Comparison of ENCODE assay signal across 27 cellular contexts in the genomic region with DNA sequence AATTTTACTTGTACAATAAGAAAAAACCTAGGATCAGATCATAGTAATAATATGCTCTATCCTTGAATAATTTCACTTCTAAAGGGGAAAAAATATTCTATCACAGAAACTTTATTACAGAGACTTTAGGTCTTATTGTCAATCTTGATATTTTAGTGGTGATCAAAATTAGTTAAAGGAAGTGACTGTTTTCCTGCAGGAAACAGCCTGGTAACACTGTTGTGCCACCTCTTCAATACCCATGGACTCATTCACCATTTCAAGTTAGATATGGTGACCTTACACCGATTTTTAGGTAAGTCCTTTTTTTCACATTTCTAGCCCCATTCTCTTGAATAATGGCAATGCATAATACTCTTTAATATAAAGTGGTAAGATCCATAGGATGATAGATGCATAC.
A peak's percentile ranks its signal among the peaks of the same experiment; 100 is the strongest.
DNase-seq lines count a peak whose midpoint lies in the region; ATAC-seq, FAIRE-seq and TF ChIP-seq lines count a peak whose summit lies in the region.
"Had no signal": no experiment of that assay in that cellular context is flagged by ENCODE, and none has a peak within 500 bp of the region (broad histone marks: within the 10 kb centered on the region; RNA-seq: fewer than 3 reads in every experiment).

No MANE protein-coding gene starts in this region.

- POLR2A ChIA-PET in endothelial cell of umbilical vein (lab: Charles Lee), result no interaction called here

- ATAC-seq in aorta (ENCODE audit: low FRiP score), result no peak
- ATAC-seq: GM12878 had no signal

- H3K9me3 Mint-ChIP-seq in HFFc6, result no peaks in the 10 kb centered on the region
- H3K9me3 Mint-ChIP-seq: CD8-positive, alpha-beta memory T cell had no signal

- no peak overlapping the region for H2AFZ ChIP-seq in endothelial cell of umbilical vein (ENCODE audit: low read depth, low read length)

- no peaks in the 10 kb centered on the region for H3K79me2 ChIP-seq in endothelial cell of umbilical vein (ENCODE audit: control insufficient read depth, insufficient read depth, low read length)

- WGBS in aorta, 2 donors, result 86 to 90% methylated on average over 1 of the region's 1 CpG

- peak overlapping the region; percentile 29 for H3K4me2 ChIP-seq in BLaER1
- H3K4me2 ChIP-seq in BLaER1 treated with 17β-estradiol and CSF1 and Interleukin-3, amounts not matched to agents 10 nM and 100 nM, result peak overlapping the region in 7 of 11 experiments; percentile 1 to 56 (median 38); a peak in 7 of 22 replicates
- peak overlapping the region; percentile 74 for H3K4me2 ChIP-seq in endothelial cell of umbilical vein (ENCODE audit: insufficient read depth, low read length)

- CTCF ChIA-PET in endothelial cell of umbilical vein (lab: Charles Lee), result interaction anchor here (0.8 kb wide), 1 partner anchor 241 kb away, joined by 3 read pairs; no protein-coding TSS in a partner anchor

- no peaks in the 10 kb centered on the region for H3K9me1 ChIP-seq in endothelial cell of umbilical vein (replicated peaks; ENCODE audit: control insufficient read depth, extremely low read depth, insufficient read depth, low read length)

- no peak overlapping the region for H3K4me3 Mint-ChIP-seq in HFFc6
- H3K4me3 Mint-ChIP-seq: CD14-positive monocyte; CD4-positive, alpha-beta memory T cell; CD4-positive, CD25-positive, alpha-beta regulatory T cell; CD8-positive, alpha-beta memory T cell had no signal

- no peaks in the 10 kb centered on the region for H3K9me3 ChIP-seq in BLaER1
- H3K9me3 ChIP-seq in BLaER1 treated with 17β-estradiol and CSF1 and Interleukin-3, amounts not matched to agents 10 nM and 100 nM (replicated peaks in 1 of 11), result no peaks in the 10 kb centered on the region
- no peaks in the 10 kb centered on the region for H3K9me3 ChIP-seq in endothelial cell of umbilical vein (replicated peaks; ENCODE audit: control insufficient read depth, insufficient read depth, low read length)
- H3K9me3 ChIP-seq in aorta (ENCODE audit: control insufficient read depth, low read length), result no peaks in the 10 kb centered on the region
- H3K9me3 ChIP-seq: BE2C had no signal

- no TSS peak for BruUV-seq in endothelial cell of umbilical vein (replicated peaks; lab: Mats Ljungman, UMichigan)

- intact Hi-C loops in endothelial cell of umbilical vein (cut with micrococcal nuclease) (loop anchor here (1.0 kb wide), 3 partner anchors 84 to 114 kb away; no protein-coding TSS in a partner anchor), aorta (cut with DNase I) (no loop called here)

- dilution Hi-C loops in endothelial cell of umbilical vein (cut with MboI; ENCODE audit: extremely low pct_ligation_motif_present, low sequenced_read_pairs), result no loop called here

- H3K27ac ChIP-seq in BLaER1, result no peak overlapping the region
- no peak overlapping the region for H3K27ac ChIP-seq in BLaER1 treated with 17β-estradiol and CSF1 and Interleukin-3, amounts not matched to agents 10 nM and 100 nM
- H3K27ac ChIP-seq in endothelial cell of umbilical vein (ENCODE audit: insufficient read depth, low read depth, low read length), result peak overlapping the region; percentile 53
- H3K27ac ChIP-seq in aorta (ENCODE audit: low read depth in 1 of 2, low read length in 2 of 2), result no peak overlapping the region

- H3K27me3 ChIP-seq in BLaER1, result no peaks in the 10 kb centered on the region
- no peaks in the 10 kb centered on the region for H3K27me3 ChIP-seq in BLaER1 treated with 17β-estradiol and CSF1 and Interleukin-3, amounts not matched to agents 10 nM and 100 nM
- H3K27me3 ChIP-seq in endothelial cell of umbilical vein (ENCODE audit: control insufficient read depth in 2 of 2, insufficient read depth in 2 of 2, low read length in 2 of 2), result no peaks in the 10 kb centered on the region
- H3K27me3 ChIP-seq in aorta (ENCODE audit: control insufficient read depth in 1 of 2, insufficient read depth in 2 of 2, low read length in 1 of 2), result no peaks in the 10 kb centered on the region
- H3K27me3 ChIP-seq: BE2C had no signal

- no peaks in the 10 kb centered on the region for H3K36me3 ChIP-seq in BLaER1
- no peaks in the 10 kb centered on the region for H3K36me3 ChIP-seq in BLaER1 treated with 17β-estradiol and CSF1 and Interleukin-3, amounts not matched to agents 10 nM and 100 nM
- H3K36me3 ChIP-seq in endothelial cell of umbilical vein (ENCODE audit: control insufficient read depth in 2 of 2, extremely low read depth in 1 of 2, insufficient read depth in 2 of 2, low read length in 2 of 2), result peaks cover 20 to 22% of the 10 kb centered on the region in 2 experiments
- no peaks in the 10 kb centered on the region for H3K36me3 ChIP-seq in aorta (ENCODE audit: control insufficient read depth in 1 of 2, insufficient read depth in 2 of 2, low read length in 1 of 2)
- H3K36me3 ChIP-seq: BE2C had no signal

- peaks cover 8% of the 10 kb centered on the region for H3K4me1 ChIP-seq in BLaER1
- peaks cover 0 to 8% (median 5%) of the 10 kb centered on the region in 10 experiments; a peak in 7 of 20 replicates for H3K4me1 ChIP-seq in BLaER1 treated with 17β-estradiol and CSF1 and Interleukin-3, amounts not matched to agents 10 nM and 100 nM
- H3K4me1 ChIP-seq in endothelial cell of umbilical vein (ENCODE audit: control insufficient read depth, extremely low read depth, insufficient read depth, low read length), result peaks cover 18% of the 10 kb centered on the region
- H3K4me1 ChIP-seq in aorta (ENCODE audit: control insufficient read depth in 1 of 2, insufficient read depth in 2 of 2, low read length in 2 of 2), result no peaks in the 10 kb centered on the region

- TF ChIP-seq CTCF in endothelial cell of umbilical vein (IDR thresholded peaks at IDR 0.05; ENCODE audit: extremely low read depth in 1 of 2, insufficient read depth in 1 of 2, low read depth in 1 of 2, low read length in 2 of 2) (no peak), HFFc6 (IDR thresholded peaks at IDR 0.05) (no peak)

- H3K36me3 Mint-ChIP-seq in HFFc6 (ENCODE audit: low read depth), result peaks cover 25% of the 10 kb centered on the region; the same call in 1 of the 2 replicates
- H3K36me3 Mint-ChIP-seq: CD4-positive, alpha-beta memory T cell; CD4-positive, CD25-positive, alpha-beta regulatory T cell; CD8-positive, alpha-beta memory T cell had no signal

- TF ChIP-seq POLR2A in endothelial cell of umbilical vein (IDR thresholded peaks at IDR 0.05; ENCODE audit: low read depth, low read length), result no peak

- peaks cover 13% of the 10 kb centered on the region for H3K4me1 Mint-ChIP-seq in HFFc6 (ENCODE audit: low read depth)
- H3K4me1 Mint-ChIP-seq: CD14-positive monocyte; CD4-positive, alpha-beta memory T cell; CD4-positive, CD25-positive, alpha-beta regulatory T cell; CD8-positive, alpha-beta memory T cell had no signal

- no peak overlapping the region for H3K27ac Mint-ChIP-seq in HFFc6
- H3K27ac Mint-ChIP-seq: CD14-positive monocyte; CD4-positive, alpha-beta memory T cell; CD4-positive, CD25-positive, alpha-beta regulatory T cell; CD8-positive, alpha-beta memory T cell had no signal

- H3K27me3 Mint-ChIP-seq in HFFc6 (ENCODE audit: insufficient read depth), result peaks cover 1% of the 10 kb centered on the region; the same call in 1 of the 2 replicates

- FAIRE-seq in endothelial cell of umbilical vein (lab: Jason Lieb, UNC), result no peak
- FAIRE-seq: A204.1, GM12878, GM12892, GM18507 had no signal

- peak; percentile 60 for DNase-seq in endothelial cell of umbilical vein (ENCODE audit: low read depth, low spot score)
- peak; percentile 17 for DNase-seq in pulmonary artery endothelial cell (ENCODE audit: low read depth, low spot score)
- no peak for DNase-seq in aorta
- no peak for DNase-seq in HFFc6
- DNase-seq in HCEC 1CT, result no peak
- DNase-seq: 8988T; ACHN; BE2C; C1 segment of cervical spinal cord; CD4-positive, alpha-beta memory T cell; CD4-positive, CD25-positive, alpha-beta regulatory T cell; CD8-positive, alpha-beta memory T cell; COR-L47; DMS 273 treated with DMSO at 0.1 percent for 48 hours; DMS153; DMS53; DMS79; DND-41; EL; GDM1 had no signal

- H3K4me3 ChIP-seq in BLaER1, result no peak overlapping the region
- H3K4me3 ChIP-seq in BLaER1 treated with 17β-estradiol and CSF1 and Interleukin-3, amounts not matched to agents 10 nM and 100 nM, result no peak overlapping the region
- H3K4me3 ChIP-seq in endothelial cell of umbilical vein (replicated peaks in 1 of 3; ENCODE audit: insufficient read depth in 1 of 3, low read depth in 1 of 3, low read length in 3 of 3), result no peak overlapping the region
- no peak overlapping the region for H3K4me3 ChIP-seq in aorta (ENCODE audit: low read length in 2 of 2)
- H3K4me3 ChIP-seq: GM12878 had no signal

- H4K20me1 ChIP-seq in BLaER1 (no peaks in the 10 kb centered on the region), endothelial cell of umbilical vein (replicated peaks; ENCODE audit: control insufficient read depth, extremely low read depth, insufficient read depth, low read length) (no peaks in the 10 kb centered on the region)
- no peaks in the 10 kb centered on the region for H4K20me1 ChIP-seq in BLaER1 treated with 17β-estradiol and CSF1 and Interleukin-3, amounts not matched to agents 10 nM and 100 nM

- H3K9ac ChIP-seq in BLaER1 (no peak overlapping the region), endothelial cell of umbilical vein (replicated peaks; ENCODE audit: extremely low read depth, insufficient read depth, low read length) (no peak overlapping the region)
- no peak overlapping the region for H3K9ac ChIP-seq in BLaER1 treated with 17β-estradiol and CSF1 and Interleukin-3, amounts not matched to agents 10 nM and 100 nM

TF ChIP-seq in endothelial cell of umbilical vein, 7 proteins besides CTCF, POLR2A, EP300 and RAD21:
- TF ChIP-seq MYC (IDR thresholded peaks at IDR 0.05; ENCODE audit: low read depth, low read length), result no peak
- no peak for TF ChIP-seq EZH2 (IDR thresholded peaks at IDR 0.05; ENCODE audit: borderline replicate concordance, low read depth, low read length, severe bottlenecking)
- TF ChIP-seq POLR2AphosphoS5 (IDR thresholded peaks at IDR 0.05; ENCODE audit: insufficient read depth, low read depth, low read length), result no peak
- TF ChIP-seq JUN (IDR thresholded peaks at IDR 0.05; ENCODE audit: borderline replicate concordance, insufficient read depth, insufficient read length, low read depth), result peak; percentile 68
- peak; percentile 35 for TF ChIP-seq GATA2 (IDR thresholded peaks at IDR 0.05; ENCODE audit: insufficient read depth, insufficient read length, low read depth, low read length)
- TF ChIP-seq, protein P1, sequence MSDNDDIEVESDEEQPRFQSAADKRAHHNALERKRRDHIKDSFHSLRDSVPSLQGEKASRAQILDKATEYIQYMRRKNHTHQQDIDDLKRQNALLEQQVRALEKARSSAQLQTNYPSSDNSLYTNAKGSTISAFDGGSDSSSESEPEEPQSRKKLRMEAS (IDR thresholded peaks at IDR 0.05; ENCODE audit: insufficient read depth, insufficient read length), result no peak
- peak; percentile 20 for TF ChIP-seq FOS (IDR thresholded peaks at IDR 0.05; ENCODE audit: borderline replicate concordance, insufficient read depth, low read length)

Comparison
In these comparisons a context has a peak if more than half of its experiments do, and no peak if none do; other contexts are left out.
1. DNase-seq: peak in endothelial cell of umbilical vein (single experiment) and pulmonary artery endothelial cell (single experiment); none in aorta (0 of 2), HFFc6 (single experiment) and HCEC 1CT (single experiment).
2. Peak in every context shown above with its lines, with median percentiles within 50 percentile points of each other: H3K4me2 ChIP-seq.